38 cellular contexts compared by ENCODE assay signal in the genomic region with DNA sequence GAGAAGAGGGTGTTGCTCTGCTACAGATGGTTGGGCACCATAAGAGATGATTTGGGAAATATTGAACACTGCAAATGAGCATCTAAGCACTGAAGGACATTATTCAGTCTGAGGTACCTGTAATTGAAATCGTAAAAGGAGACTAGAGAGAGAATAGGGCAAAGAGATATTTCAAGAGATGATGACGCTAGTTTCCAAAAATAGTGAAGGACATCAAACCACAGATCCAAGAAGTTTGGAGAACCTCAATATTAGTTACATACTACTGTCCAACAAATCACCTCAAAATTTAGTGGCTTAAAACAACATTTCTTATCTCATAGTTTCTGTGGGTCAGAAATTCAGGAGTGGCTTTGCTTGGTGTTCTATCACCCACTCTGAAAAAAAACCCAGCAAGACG.
"Had no signal": no experiment of that assay in that cellular context is flagged by ENCODE, and none has a peak within 500 bp of the region (broad histone marks: within the 10 kb centered on the region; RNA-seq: fewer than 3 reads in every experiment).

No MANE protein-coding gene starts in this region.

- H3K4me3 ChIP-seq: adrenal gland, ascending aorta, body of pancreas, breast epithelium, cardiac muscle cell had no signal

- H3K4me1 ChIP-seq: adrenal gland, ascending aorta, body of pancreas, breast epithelium had no signal

- H3K9me3 Mint-ChIP-seq: activated naive CD8-positive, alpha-beta T cell treated with anti-CD3 and anti-CD28 coated beads, Interleukin-2, amount 10 ng/mL, durations not matched to agents 7 days and 5 days had no signal

- H3K36me3 ChIP-seq: adrenal gland, ascending aorta, brain microvascular endothelial cell, breast epithelium, cardiac muscle cell had no signal

- H3K4me3 Mint-ChIP-seq: activated naive CD4-positive, alpha-beta T cell treated with anti-CD3 and anti-CD28 coated beads for 36 hours; activated naive CD4-positive, alpha-beta T cell treated with anti-CD3 and anti-CD28 coated beads, Interleukin-2, amount 10 ng/mL, durations not matched to agents 7 days and 5 days; activated naive CD4-positive, alpha-beta T cell treated with anti-CD3 and anti-CD28 coated beads, Interleukin-2, amount 50 U/mL, for 24 hours; activated naive CD8-positive, alpha-beta T cell; activated naive CD8-positive, alpha-beta T cell treated with anti-CD3 and anti-CD28 coated beads for 36 hours; activated naive CD8-positive, alpha-beta T cell treated with anti-CD3 and anti-CD28 coated beads, Interleukin-2, amount 10 ng/mL, durations not matched to agents 7 days and 5 days; activated naive CD8-positive, alpha-beta T cell treated with anti-CD3 and anti-CD28 coated beads, Interleukin-2, amount 50 U/mL, for 24 hours; activated T-cell treated with anti-CD3 and anti-CD28 coated beads, Interleukin-2, amount 50 U/mL, for 24 hours; activated T-cell treated with anti-CD3 and anti-CD28 coated beads, Interleukin-2, amount 50 U/mL, for 4 hours; activated T-cell treated with anti-CD3 and anti-CD28 coated beads, Interleukin-2, amount 50 U/mL, for 72 hours; activated T-helper 1 cell treated with anti-CD3 and anti-CD28 coated beads, Interleukin-12 subunit alpha, Interleukin-12 subunit beta, Interleukin-2, Interleukin-4 antibody, amounts not matched to agents 30 ng/mL and 10 ng/mL and 1 ng/mL, durations not matched to agents 14 hours and 24 hours and 36 hours; activated T-helper 17 cell treated with anti-CD3 and anti-CD28 coated beads, Interleukin-2, amount 50 U/mL, for 72 hours; brain; central memory CD8-positive, alpha-beta T cell had no signal

- DNase-seq: activated effector memory CD4-positive, alpha-beta T cell treated with anti-CD3 and anti-CD28 coated beads, Interleukin-2, amount 50 U/mL, for 16 hours; activated effector memory CD4-positive, alpha-beta T cell treated with Interleukin-2 at 50 U/mL for 16 hours; activated gamma-delta T cell; activated gamma-delta T cell treated with Interleukin-2 at 50 U/mL for 16 hours; activated naive CD4-positive, alpha-beta T cell; activated naive CD4-positive, alpha-beta T cell treated with anti-CD3 and anti-CD28 coated beads for 36 hours; activated naive CD4-positive, alpha-beta T cell treated with anti-CD3 and anti-CD28 coated beads, Interleukin-2, amount 10 ng/mL, durations not matched to agents 7 days and 5 days; activated naive CD4-positive, alpha-beta T cell treated with anti-CD3 and anti-CD28 coated beads, Interleukin-2, amount 50 U/mL, for 16 hours; activated naive CD4-positive, alpha-beta T cell treated with Interleukin-2 at 50 U/mL for 16 hours; activated naive CD8-positive, alpha-beta T cell treated with anti-CD3 and anti-CD28 coated beads for 36 hours; activated naive CD8-positive, alpha-beta T cell treated with anti-CD3 and anti-CD28 coated beads, Interleukin-2, amount 10 ng/mL, durations not matched to agents 7 days and 5 days; activated naive CD8-positive, alpha-beta T cell treated with anti-CD3 and anti-CD28 coated beads, Interleukin-2, amount 50 U/mL, for 24 hours; activated T-cell treated with anti-CD3 and anti-CD28 coated beads, Interleukin-2, amount 50 U/mL, for 1 hour; activated T-cell treated with anti-CD3 and anti-CD28 coated beads, Interleukin-2, amount 50 U/mL, for 24 hours; activated T-cell treated with anti-CD3 and anti-CD28 coated beads, Interleukin-2, amount 50 U/mL, for 4 hours; activated T-cell treated with anti-CD3 and anti-CD28 coated beads, Interleukin-2, amount 50 U/mL, for 48 hours; activated T-cell treated with anti-CD3 and anti-CD28 coated beads, Interleukin-2, amount 50 U/mL, for 72 hours; adrenal gland; amniotic stem cell; amygdala; anterior cingulate cortex; aorta; body of pancreas; brain microvascular endothelial cell; caudate nucleus; central memory CD4-positive, alpha-beta T cell; cerebellar nuclear complex had no signal

- H3K27ac ChIP-seq: adrenal gland, ascending aorta, body of pancreas, brain microvascular endothelial cell, breast epithelium, cardiac muscle cell had no signal

- H3K27ac Mint-ChIP-seq: activated naive CD4-positive, alpha-beta T cell treated with anti-CD3 and anti-CD28 coated beads for 36 hours; activated naive CD4-positive, alpha-beta T cell treated with anti-CD3 and anti-CD28 coated beads, Interleukin-2, amount 10 ng/mL, durations not matched to agents 7 days and 5 days; activated naive CD4-positive, alpha-beta T cell treated with anti-CD3 and anti-CD28 coated beads, Interleukin-2, amount 50 U/mL, for 24 hours; activated naive CD4-positive, alpha-beta T cell treated with anti-CD3 and anti-CD28 coated beads, Interleukin-2, amount 50 U/mL, for 72 hours; activated naive CD8-positive, alpha-beta T cell; activated naive CD8-positive, alpha-beta T cell treated with anti-CD3 and anti-CD28 coated beads for 36 hours; activated naive CD8-positive, alpha-beta T cell treated with anti-CD3 and anti-CD28 coated beads, Interleukin-2, amount 10 ng/mL, durations not matched to agents 7 days and 5 days; activated naive CD8-positive, alpha-beta T cell treated with anti-CD3 and anti-CD28 coated beads, Interleukin-2, amount 50 U/mL, for 24 hours; activated T-cell treated with anti-CD3 and anti-CD28 coated beads, Interleukin-2, amount 50 U/mL, for 24 hours; activated T-cell treated with anti-CD3 and anti-CD28 coated beads, Interleukin-2, amount 50 U/mL, for 72 hours; activated T-helper 1 cell treated with anti-CD3 and anti-CD28 coated beads, Interleukin-12 subunit alpha, Interleukin-12 subunit beta, Interleukin-2, Interleukin-4 antibody, amounts not matched to agents 30 ng/mL and 10 ng/mL and 1 ng/mL, durations not matched to agents 14 hours and 24 hours and 36 hours; activated T-helper 17 cell treated with anti-CD3 and anti-CD28 coated beads, Interleukin-2, amount 50 U/mL, for 72 hours; activated T-helper 2 cell treated with anti-CD3 and anti-CD28 coated beads, Interferon-gamma antibody, Interleukin-2, Interleukin-4, amounts not matched to agents 10 μg/mL and 5 μg/mL and 100 μg/mL, durations not matched to agents 14 hours and 24 hours and 36 hours; brain had no signal

- ATAC-seq: activated naive CD4-positive, alpha-beta T cell treated with anti-CD3 and anti-CD28 coated beads, Interleukin-2, amount 50 U/mL, for 72 hours; activated naive CD8-positive, alpha-beta T cell treated with anti-CD3 and anti-CD28 coated beads, Interleukin-2, amount 50 U/mL, for 24 hours; activated T-cell treated with anti-CD3 and anti-CD28 coated beads, Interleukin-2, amount 50 U/mL, for 4 hours; activated T-cell treated with anti-CD3 and anti-CD28 coated beads, Interleukin-2, amount 50 U/mL, for 72 hours; activated T-helper 17 cell treated with anti-CD3 and anti-CD28 coated beads, Interleukin-2, amount 50 U/mL, for 72 hours; body of pancreas had no signal

- H3K36me3 Mint-ChIP-seq: brain had no signal

- H3K9me3 ChIP-seq: adrenal gland, ascending aorta, breast epithelium had no signal
